In the genomic region with DNA sequence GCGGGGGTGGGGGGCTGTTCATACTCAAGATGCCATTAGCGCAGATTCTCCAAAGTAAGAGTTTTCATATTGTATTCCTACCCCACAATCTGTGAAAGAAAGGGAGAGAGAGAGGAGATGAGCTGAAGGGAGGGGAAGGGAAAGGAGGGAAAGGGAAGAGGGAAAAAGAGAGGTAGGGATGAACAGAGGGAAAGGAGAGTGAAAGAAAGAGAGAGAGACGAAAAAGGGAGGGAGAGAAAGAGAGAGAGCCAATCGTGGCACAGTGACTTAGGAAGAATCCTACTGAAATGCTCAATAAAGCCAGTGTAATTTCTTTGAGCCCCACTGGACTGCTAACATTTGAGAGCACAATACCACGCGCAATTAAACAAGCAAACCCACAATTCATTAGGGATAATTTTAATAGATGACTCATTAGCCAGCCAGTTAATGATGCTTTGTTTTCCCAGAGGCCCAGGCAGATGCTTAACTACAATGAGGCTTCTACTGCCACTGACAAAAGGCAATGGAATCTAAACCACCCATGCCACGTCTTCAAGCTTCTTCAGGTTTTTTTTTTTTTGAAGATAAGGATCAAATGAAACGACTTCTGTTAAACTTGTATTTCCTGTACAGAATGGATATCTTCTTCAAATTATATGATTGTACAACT, we compare ENCODE assay signal across 13 cellular contexts.
DNase-seq lines count a peak whose midpoint lies in the region; ATAC-seq and TF ChIP-seq lines count a peak whose summit lies in the region.
"Had no signal": no experiment of that assay in that cellular context is flagged by ENCODE, and none has a peak within 500 bp of the region (broad histone marks: within the 10 kb centered on the region; RNA-seq: fewer than 3 reads in every experiment).

No MANE protein-coding gene starts in this region.

- no peak overlapping the region for H2BK15ac ChIP-seq in mesenchymal stem cell (ENCODE audit: low read depth, poor library complexity, severe bottlenecking)

- H3K4me3 ChIP-seq in AG10803 (ENCODE audit: low read length) (no peak overlapping the region), mesenchymal stem cell (ENCODE audit: insufficient read depth in 1 of 2, low read depth in 1 of 2, low read length in 2 of 2) (no peak overlapping the region)
- H3K4me3 ChIP-seq in Jurkat, Clone E6-1 (ENCODE audit: low read length), result no peak overlapping the region

- DNase-seq in AG10803 (ENCODE audit: low read depth) (peak; percentile 85), chondrocyte (ENCODE audit: low spot score) (no peak), mesenchymal stem cell (peak; percentile 38), Kasumi-1 (lab: John Stamatoyannopoulos, UW) (no peak), GOT3 (lab: John Stamatoyannopoulos, UW) (no peak)
- DNase-seq in Jurkat, Clone E6-1 (ENCODE audit: low read depth, low spot score), result peak; percentile 41
- DNase-seq in naive thymus-derived CD8-positive, alpha-beta T cell, result no peak
- DNase-seq in stimulated activated CD4-positive, alpha-beta T cell treated with anti-CD3 and anti-CD28 coated beads, Interleukin-12 subunit alpha, Interleukin-12 subunit beta, amount 100 ng/mL, for 4 hours, result no peak
- DNase-seq: activated B cell treated with CpG ODN at 0.5 μM for 24 hours, COR-L47, NCI-H226 had no signal

- H3K4me3 Mint-ChIP-seq in chondrocyte (ENCODE audit: unreplicated experiment), result no peak overlapping the region
- H3K4me3 Mint-ChIP-seq in naive thymus-derived CD8-positive, alpha-beta T cell, result no peak overlapping the region
- H3K4me3 Mint-ChIP-seq: activated B cell treated with CpG ODN at 0.5 μM for 24 hours; activated naive CD4-positive, alpha-beta T cell treated with anti-CD3 and anti-CD28 coated beads, Interleukin-2, amount 50 U/mL, for 24 hours had no signal

- no peak overlapping the region for H3K23ac ChIP-seq in mesenchymal stem cell (ENCODE audit: low read length in 2 of 2)

- H2AFZ ChIP-seq in mesenchymal stem cell (ENCODE audit: low read depth, low read length), result no peak overlapping the region

- no peak overlapping the region for H2BK5ac ChIP-seq in mesenchymal stem cell (ENCODE audit: low read depth, low read length, poor library complexity, severe bottlenecking)

- no peak overlapping the region for H3K14ac ChIP-seq in mesenchymal stem cell (ENCODE audit: low read length in 2 of 2)

- H3K9me3 ChIP-seq in mesenchymal stem cell (ENCODE audit: control insufficient read depth, low read length), result no peaks in the 10 kb centered on the region

- no peaks in the 10 kb centered on the region for H3K9me3 Mint-ChIP-seq in chondrocyte (ENCODE audit: low read depth)
- no peaks in the 10 kb centered on the region for H3K9me3 Mint-ChIP-seq in naive thymus-derived CD8-positive, alpha-beta T cell
- H3K9me3 Mint-ChIP-seq: activated B cell treated with CpG ODN at 0.5 μM for 24 hours; activated naive CD4-positive, alpha-beta T cell treated with anti-CD3 and anti-CD28 coated beads, Interleukin-2, amount 50 U/mL, for 24 hours had no signal

- no peak overlapping the region for H3K18ac ChIP-seq in mesenchymal stem cell (ENCODE audit: low read depth in 1 of 2, low read length in 2 of 2)

- H3K27me3 Mint-ChIP-seq in chondrocyte (ENCODE audit: low read depth), result no peaks in the 10 kb centered on the region
- no peaks in the 10 kb centered on the region for H3K27me3 Mint-ChIP-seq in naive thymus-derived CD8-positive, alpha-beta T cell
- H3K27me3 Mint-ChIP-seq: activated B cell treated with CpG ODN at 0.5 μM for 24 hours; activated naive CD4-positive, alpha-beta T cell treated with anti-CD3 and anti-CD28 coated beads, Interleukin-2, amount 50 U/mL, for 24 hours had no signal

- H3K4me1 ChIP-seq in mesenchymal stem cell (ENCODE audit: control insufficient read depth, insufficient read depth, low read depth, low read length), result peaks cover 13% of the 10 kb centered on the region

- H2BK120ac ChIP-seq in mesenchymal stem cell (ENCODE audit: low read depth, low read length), result no peak overlapping the region

- peak overlapping the region; percentile 71 for H3K9ac ChIP-seq in mesenchymal stem cell (ENCODE audit: low read length)

- POLR2A ChIA-PET in naive thymus-derived CD8-positive, alpha-beta T cell (lab: Charles Lee), result no interaction called here

- H3K36me3 ChIP-seq in mesenchymal stem cell (ENCODE audit: control insufficient read depth in 1 of 2, insufficient read depth in 2 of 2, low read depth in 1 of 2, low read length in 2 of 2), result peaks cover 0 to 9% of the 10 kb centered on the region in 2 experiments

- TF ChIP-seq CTCF in AG10803 (conservative IDR thresholded peaks at IDR 0.05; ENCODE audit: low read length), result no peak
- TF ChIP-seq CTCF in chondrocyte (IDR thresholded peaks at IDR 0.05), result no peak

- peaks cover 1% of the 10 kb centered on the region for H3K79me1 ChIP-seq in mesenchymal stem cell (replicated peaks; ENCODE audit: low read length, poor library complexity, severe bottlenecking)

- no peak overlapping the region for H2BK12ac ChIP-seq in mesenchymal stem cell (ENCODE audit: low read length in 2 of 2)

- peak overlapping the region; percentile 68 for H2AK5ac ChIP-seq in mesenchymal stem cell (ENCODE audit: low read length, severe bottlenecking)

- no peaks in the 10 kb centered on the region for H3K27me3 ChIP-seq in mesenchymal stem cell (ENCODE audit: control insufficient read depth in 1 of 2, insufficient read depth in 1 of 2, low read length in 2 of 2)

- H3K4me2 ChIP-seq in mesenchymal stem cell (ENCODE audit: low read length, poor library complexity, severe bottlenecking), result no peak overlapping the region

- no peak for ATAC-seq in naive thymus-derived CD8-positive, alpha-beta T cell
- ATAC-seq: left lobe of liver had no signal

- WGBS in mesenchymal stem cell, result 67% methylated on average over 3 of the region's 8 CpGs

- no peaks in the 10 kb centered on the region for H3K36me3 Mint-ChIP-seq in chondrocyte (ENCODE audit: low read depth)
- H3K36me3 Mint-ChIP-seq in naive thymus-derived CD8-positive, alpha-beta T cell, result peaks cover 0 to 7% (median 4%) of the 10 kb centered on the region in 3 donors

- H4K91ac ChIP-seq in mesenchymal stem cell (ENCODE audit: low read length), result no peak overlapping the region

- H3K4me1 Mint-ChIP-seq in chondrocyte (ENCODE audit: low read depth), result peaks cover 41% of the 10 kb centered on the region
- H3K4me1 Mint-ChIP-seq in naive thymus-derived CD8-positive, alpha-beta T cell, result peaks cover 0 to 11% (median 6%) of the 10 kb centered on the region in 4 donors

- H3K27ac ChIP-seq in mesenchymal stem cell (ENCODE audit: low read length, poor library complexity, severe bottlenecking), result peak overlapping the region; percentile 30

- peak overlapping the region; percentile 96 for H3K27ac Mint-ChIP-seq in chondrocyte (ENCODE audit: unreplicated experiment)
- peak overlapping the region in 1 of 10 donors; percentile 28 for H3K27ac Mint-ChIP-seq in naive thymus-derived CD8-positive, alpha-beta T cell
- H3K27ac Mint-ChIP-seq: activated B cell treated with CpG ODN at 0.5 μM for 24 hours had no signal

- no peak overlapping the region for H3K4ac ChIP-seq in mesenchymal stem cell (ENCODE audit: low read depth in 1 of 2, low read length in 2 of 2)

- H4K8ac ChIP-seq in mesenchymal stem cell (ENCODE audit: low read length), result no peak overlapping the region

Comparison
In these comparisons a context has a peak if more than half of its experiments do, and no peak if none do; other contexts are left out.
1. DNase-seq: peak in AG10803 (single experiment), Jurkat, Clone E6-1 (single experiment) and mesenchymal stem cell (single experiment); none in chondrocyte (single experiment), naive thymus-derived CD8-positive, alpha-beta T cell (0 of 10), stimulated activated CD4-positive, alpha-beta T cell treated with anti-CD3 and anti-CD28 coated beads, Interleukin-12 subunit alpha, Interleukin-12 subunit beta, amount 100 ng/mL, for 4 hours (single experiment), Kasumi-1 (0 of 2) and GOT3 (single experiment).